In the genomic region with DNA sequence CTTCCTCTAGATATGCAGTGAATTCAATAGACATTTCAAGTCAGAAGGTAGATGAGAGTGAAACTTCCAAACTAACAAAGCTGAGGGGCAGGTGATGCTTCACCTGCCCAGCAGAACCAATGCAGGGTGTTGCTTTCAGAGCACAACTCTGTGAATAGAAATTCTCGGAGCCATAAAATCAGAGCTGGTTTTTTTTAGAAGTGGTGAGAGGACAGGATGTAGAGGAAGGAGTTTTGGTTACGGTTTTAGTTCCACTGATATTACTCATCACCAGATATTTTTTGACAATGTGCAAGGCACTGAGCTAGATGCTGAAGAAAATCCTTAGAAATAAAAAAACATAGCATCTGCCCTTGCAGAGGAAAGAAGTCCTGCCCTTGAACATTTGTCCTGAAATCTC, we compare ENCODE assay signal across 9 cellular contexts.
A peak's percentile ranks its signal among the peaks of the same experiment; 100 is the strongest.
DNase-seq lines count a peak whose midpoint lies in the region; ATAC-seq and TF ChIP-seq lines count a peak whose summit lies in the region.
"Had no signal": no experiment of that assay in that cellular context is flagged by ENCODE, and none has a peak within 500 bp of the region (broad histone marks: within the 10 kb centered on the region; RNA-seq: fewer than 3 reads in every experiment).

No MANE protein-coding gene starts in this region.

- H3K79me2 ChIP-seq in DND-41 (ENCODE audit: insufficient read depth, low read length) (no peaks in the 10 kb centered on the region), fibroblast of lung (ENCODE audit: control insufficient read depth, insufficient read depth, low read length) (no peaks in the 10 kb centered on the region)

- TF ChIP-seq CTCF in DND-41 (IDR thresholded peaks at IDR 0.05; ENCODE audit: borderline replicate concordance, extremely low read depth, low read length, poor library complexity, severe bottlenecking): no peak
- no peak for TF ChIP-seq CTCF in fibroblast of lung (conservative IDR thresholded peaks at IDR 0.05 in 1 of 2, IDR thresholded peaks at IDR 0.05 in 1 of 2; ENCODE audit: low read depth in 1 of 2, low read length in 2 of 2)
- no peak for TF ChIP-seq CTCF in body of pancreas (IDR thresholded peaks at IDR 0.05)
- no peak for TF ChIP-seq CTCF in natural killer cell (IDR thresholded peaks at IDR 0.05)

- no peaks in the 10 kb centered on the region for H3K36me3 ChIP-seq in DND-41 (ENCODE audit: insufficient read depth, low read length)
- H3K36me3 ChIP-seq in fibroblast of lung (ENCODE audit: control insufficient read depth, insufficient read depth, low read length): no peaks in the 10 kb centered on the region
- H3K36me3 ChIP-seq in body of pancreas (replicated peaks in 1 of 2; ENCODE audit: insufficient read depth in 1 of 2, low read depth in 2 of 2): no peaks in the 10 kb centered on the region

- no peaks in the 10 kb centered on the region for H3K27me3 Mint-ChIP-seq in natural killer cell (ENCODE audit: low read depth in 2 of 2)

- H3K27me3 ChIP-seq in DND-41 (ENCODE audit: insufficient read depth, low read length, poor library complexity): no peaks in the 10 kb centered on the region
- no peaks in the 10 kb centered on the region for H3K27me3 ChIP-seq in fibroblast of lung (ENCODE audit: control insufficient read depth, insufficient read depth, low read length)
- H3K27me3 ChIP-seq in body of pancreas: no peaks in the 10 kb centered on the region

- H3K27ac ChIP-seq in DND-41 (ENCODE audit: low read length) (no peak overlapping the region), fibroblast of lung (ENCODE audit: insufficient read depth, low read length) (no peak overlapping the region), body of pancreas (no peak overlapping the region)

- intact Hi-C loops in body of pancreas (cut with DNase I): no loop called here
- intact Hi-C loops in natural killer cell (cut with micrococcal nuclease): no loop called here

- H3K9me3 ChIP-seq in DND-41 (ENCODE audit: insufficient read depth, low read length, severe bottlenecking) (no peaks in the 10 kb centered on the region), fibroblast of lung (ENCODE audit: control insufficient read depth, insufficient read depth, low read depth, low read length) (no peaks in the 10 kb centered on the region), body of pancreas (no peaks in the 10 kb centered on the region)

- H3K4me3 Mint-ChIP-seq in natural killer cell: no peak overlapping the region
- H3K4me3 Mint-ChIP-seq: naive B cell had no signal

- H4K20me1 ChIP-seq in DND-41 (ENCODE audit: insufficient read depth, low read length) (no peaks in the 10 kb centered on the region), fibroblast of lung (ENCODE audit: control insufficient read depth, extremely low read depth, insufficient read depth, low read length) (no peaks in the 10 kb centered on the region)

- H3K9ac ChIP-seq in DND-41 (ENCODE audit: low read depth, low read length) (no peak overlapping the region), fibroblast of lung (ENCODE audit: insufficient read depth, low read length) (no peak overlapping the region)

- peak; percentile 85 for ATAC-seq in DND-41 (ENCODE audit: insufficient read depth, low read depth)
- ATAC-seq in GM21360 (IDR thresholded peaks at IDR 0.05; ENCODE audit: unreplicated experiment): peak; percentile 83
- peak; percentile 91 for ATAC-seq in HG03442 (IDR thresholded peaks at IDR 0.05; ENCODE audit: unreplicated experiment)
- no peak for ATAC-seq in body of pancreas
- no peak for ATAC-seq in natural killer cell

- peaks cover 6% of the 10 kb centered on the region in 2 donors for H3K9me3 Mint-ChIP-seq in natural killer cell

- WGBS in body of pancreas, 2 donors: 48 to 62% methylated on average over 2 of the region's 2 CpGs

- DNase-seq in DND-41: no peak
- peak; percentile 69 to 81 for DNase-seq in fibroblast of lung (ENCODE audit: low read depth in 2 of 2)
- DNase-seq in NCI-H1105 treated with DMSO at 0.1 percent for 48 hours (lab: John Stamatoyannopoulos, UW): no peak
- no peak for DNase-seq in body of pancreas
- DNase-seq in natural killer cell: no peak
- DNase-seq in KG1 (lab: John Stamatoyannopoulos, UW): no peak
- DNase-seq: naive B cell had no signal

- H2AFZ ChIP-seq in DND-41 (ENCODE audit: low read depth, low read length) (no peak overlapping the region), fibroblast of lung (ENCODE audit: low read length) (peak overlapping the region; percentile 15)

- H3K4me3 ChIP-seq in DND-41 (ENCODE audit: low read depth in 1 of 2, low read length in 2 of 2): no peak overlapping the region
- H3K4me3 ChIP-seq in fibroblast of lung (replicated peaks in 1 of 4; ENCODE audit: control extremely low read depth in 1 of 4, insufficient read depth in 1 of 4, low read depth in 3 of 4, low read length in 4 of 4): no peak overlapping the region
- H3K4me3 ChIP-seq in body of pancreas: no peak overlapping the region

- no peaks in the 10 kb centered on the region for H3K36me3 Mint-ChIP-seq in natural killer cell
- H3K36me3 Mint-ChIP-seq: naive B cell had no signal

- H3K4me1 ChIP-seq in DND-41 (ENCODE audit: insufficient read depth, low read length) (peaks cover 23% of the 10 kb centered on the region), fibroblast of lung (ENCODE audit: control insufficient read depth, extremely low read depth, insufficient read depth, low read length) (peaks cover 8% of the 10 kb centered on the region), body of pancreas (no peaks in the 10 kb centered on the region)

- H3K4me1 Mint-ChIP-seq in natural killer cell: no peaks in the 10 kb centered on the region
- H3K4me1 Mint-ChIP-seq: naive B cell had no signal

- H3K27ac Mint-ChIP-seq in natural killer cell: no peak overlapping the region
- H3K27ac Mint-ChIP-seq: naive B cell had no signal

- no peak for TF ChIP-seq POLR2A in body of pancreas (IDR thresholded peaks at IDR 0.05)

- H3K4me2 ChIP-seq in DND-41 (ENCODE audit: insufficient read depth, low read length) (peak overlapping the region; percentile 3; the same call in 1 of the 2 replicates), fibroblast of lung (ENCODE audit: extremely low read depth, insufficient read depth, low read length) (peak overlapping the region; percentile 39)

Comparison
In these comparisons a context has a peak if more than half of its experiments do, and no peak if none do; other contexts are left out.
1. ATAC-seq: peak in DND-41 (single experiment), GM21360 (single experiment) and HG03442 (single experiment); none in body of pancreas (single experiment) and natural killer cell (0 of 3).
2. DNase-seq: peak in fibroblast of lung (2 of 2); none in DND-41 (single experiment), NCI-H1105 treated with DMSO at 0.1 percent for 48 hours (single experiment), body of pancreas (0 of 4), natural killer cell (single experiment) and KG1 (single experiment).